ENCODE assay signal across 9 cellular contexts in the genomic region with DNA sequence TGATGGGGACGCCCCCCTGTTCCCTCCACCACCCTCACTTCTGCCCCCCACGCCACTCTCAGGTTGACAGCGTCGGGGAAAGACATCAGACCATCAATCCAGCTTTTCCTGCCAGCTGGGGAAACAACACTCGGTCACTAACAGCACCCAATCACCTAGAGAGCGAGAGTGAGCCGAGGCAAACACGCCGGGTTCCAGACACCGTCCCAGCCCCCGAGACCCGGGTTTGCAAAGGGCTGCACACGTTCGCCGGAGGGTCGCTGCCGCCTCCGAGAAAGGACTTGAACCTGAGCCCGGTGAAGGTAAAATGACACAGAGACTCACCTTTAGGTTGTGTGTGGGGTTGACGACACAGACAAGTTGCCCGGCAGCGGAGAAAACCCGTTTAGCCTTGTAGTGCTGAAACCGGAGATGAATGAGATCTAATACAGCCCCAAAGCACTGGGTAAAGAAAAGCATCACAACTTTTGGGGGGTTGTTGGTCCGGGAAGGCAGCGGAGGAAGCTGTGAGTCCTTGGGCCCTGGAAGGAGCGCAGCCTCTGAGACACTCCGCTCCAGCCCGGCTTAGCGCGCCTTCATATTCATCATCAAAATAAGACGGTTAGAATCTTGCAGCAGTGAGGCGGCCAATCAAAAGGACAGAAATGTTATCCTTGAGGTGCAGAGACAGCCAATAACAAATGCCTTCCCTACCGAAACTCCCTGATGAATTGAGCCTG. TPM values are rescaled to one million over a fixed set of nuclear protein-coding genes. Genes with fewer than 3 reads are reported as not detected.
DNase-seq lines count a peak whose midpoint lies in the region; ATAC-seq and TF ChIP-seq lines count a peak whose summit lies in the region.
"Had no signal": no experiment of that assay in that cellular context is flagged by ENCODE, and none has a peak within 500 bp of the region (broad histone marks: within the 10 kb centered on the region; RNA-seq: fewer than 3 reads in every experiment).

A gene with protein sequence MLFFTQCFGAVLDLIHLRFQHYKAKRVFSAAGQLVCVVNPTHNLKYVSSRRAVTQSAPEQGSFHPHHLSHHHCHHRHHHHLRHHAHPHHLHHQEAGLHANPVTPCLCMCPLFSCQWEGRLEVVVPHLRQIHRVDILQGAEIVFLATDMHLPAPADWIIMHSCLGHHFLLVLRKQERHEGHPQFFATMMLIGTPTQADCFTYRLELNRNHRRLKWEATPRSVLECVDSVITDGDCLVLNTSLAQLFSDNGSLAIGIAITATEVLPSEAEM (minus strand): TSS at position 583 of the 719 bp plus-strand sequence. CDS start 124 bp downstream, at position 459.

- H3K4me1 Mint-ChIP-seq in activated T-helper 2 cell treated with anti-CD3 and anti-CD28 coated beads, Interferon-gamma antibody, Interleukin-2, Interleukin-4, amounts not matched to agents 10 μg/mL and 5 μg/mL and 100 μg/mL, durations not matched to agents 14 hours and 24 hours and 36 hours (ENCODE audit: low read depth): peaks cover 30% of the 10 kb centered on the region

- H3K4me1 ChIP-seq in left ventricle myocardium inferior (peaks cover 12% of the 10 kb centered on the region), SJCRH30 (no peaks in the 10 kb centered on the region)

- peak; percentile 58 for ATAC-seq in sciatic nerve
- ATAC-seq in HG03520 (IDR thresholded peaks at IDR 0.05; ENCODE audit: unreplicated experiment): no peak
- ATAC-seq in GM18867 (IDR thresholded peaks at IDR 0.05; ENCODE audit: unreplicated experiment): no peak
- no peak for ATAC-seq in HG03135 (IDR thresholded peaks at IDR 0.05; ENCODE audit: unreplicated experiment)

- H3K27me3 ChIP-seq in left ventricle myocardium inferior (ENCODE audit: low read depth) (peaks cover 74% of the 10 kb centered on the region), SJCRH30 (no peaks in the 10 kb centered on the region)

- no peak within 1 kb of the TSS for H3K27ac Mint-ChIP-seq in activated T-helper 2 cell treated with anti-CD3 and anti-CD28 coated beads, Interferon-gamma antibody, Interleukin-2, Interleukin-4, amounts not matched to agents 10 μg/mL and 5 μg/mL and 100 μg/mL, durations not matched to agents 14 hours and 24 hours and 36 hours

- H3K9me3 ChIP-seq in left ventricle myocardium inferior (replicated peaks) (peaks cover 12% of the 10 kb centered on the region), SJCRH30 (replicated peaks) (no peaks in the 10 kb centered on the region)

- peaks cover 10% of the 10 kb centered on the region for H3K9me3 Mint-ChIP-seq in activated T-helper 2 cell treated with anti-CD3 and anti-CD28 coated beads, Interferon-gamma antibody, Interleukin-2, Interleukin-4, amounts not matched to agents 10 μg/mL and 5 μg/mL and 100 μg/mL, durations not matched to agents 14 hours and 24 hours and 36 hours

- H3K27ac ChIP-seq in left ventricle myocardium inferior (replicated peaks) (no peak within 1 kb of the TSS), SJCRH30 (no peak within 1 kb of the TSS)

- DNase-seq in NCI-H1092 (lab: John Stamatoyannopoulos, UW) (peak; percentile 43), left ventricle myocardium inferior (no peak), sciatic nerve (ENCODE audit: low spot score) (no peak), SJCRH30 (no peak)
- no peak for DNase-seq in activated T-helper 2 cell treated with anti-CD3 and anti-CD28 coated beads, Interferon-gamma antibody, Interleukin-2, Interleukin-4, amounts not matched to agents 10 μg/mL and 5 μg/mL and 100 μg/mL, durations not matched to agents 14 hours and 24 hours and 36 hours (ENCODE audit: low spot score)

- TF ChIP-seq CTCF in left ventricle myocardium inferior (IDR thresholded peaks at IDR 0.05; ENCODE audit: borderline replicate concordance): no peak

- intact Hi-C loops in activated T-helper 2 cell treated with anti-CD3 and anti-CD28 coated beads, Interferon-gamma antibody, Interleukin-2, Interleukin-4, amounts not matched to agents 10 μg/mL and 5 μg/mL and 100 μg/mL, durations not matched to agents 14 hours and 24 hours and 36 hours (cut with micrococcal nuclease): no loop called here
- intact Hi-C loops in left ventricle myocardium inferior (cut with micrococcal nuclease): no loop called here
- intact Hi-C loops in sciatic nerve (cut with DNase I): no loop called here

- no peaks in the 10 kb centered on the region for H3K36me3 Mint-ChIP-seq in activated T-helper 2 cell treated with anti-CD3 and anti-CD28 coated beads, Interferon-gamma antibody, Interleukin-2, Interleukin-4, amounts not matched to agents 10 μg/mL and 5 μg/mL and 100 μg/mL, durations not matched to agents 14 hours and 24 hours and 36 hours (ENCODE audit: low read depth)

- no peaks in the 10 kb centered on the region for H3K36me3 ChIP-seq in left ventricle myocardium inferior
- H3K36me3 ChIP-seq in SJCRH30: no peaks in the 10 kb centered on the region

- H3K4me3 Mint-ChIP-seq in activated T-helper 2 cell treated with anti-CD3 and anti-CD28 coated beads, Interferon-gamma antibody, Interleukin-2, Interleukin-4, amounts not matched to agents 10 μg/mL and 5 μg/mL and 100 μg/mL, durations not matched to agents 14 hours and 24 hours and 36 hours (ENCODE audit: low read depth): peak within 1 kb of the TSS; percentile 71

- H3K4me3 ChIP-seq in left ventricle myocardium inferior (peak within 1 kb of the TSS; percentile 58), SJCRH30 (no peak within 1 kb of the TSS)
- H3K4me3 ChIP-seq: lung had no signal

- peaks cover 53% of the 10 kb centered on the region for H3K27me3 Mint-ChIP-seq in activated T-helper 2 cell treated with anti-CD3 and anti-CD28 coated beads, Interferon-gamma antibody, Interleukin-2, Interleukin-4, amounts not matched to agents 10 μg/mL and 5 μg/mL and 100 μg/mL, durations not matched to agents 14 hours and 24 hours and 36 hours (ENCODE audit: low read depth)

RNA-seq across cellular contexts. Expression of the gene that starts here (rescaled TPM):
- 0.07 TPM in 2 replicates for total RNA-seq in activated T-helper 2 cell treated with anti-CD3 and anti-CD28 coated beads, Interferon-gamma antibody, Interleukin-2, Interleukin-4, amounts not matched to agents 10 μg/mL and 5 μg/mL and 100 μg/mL, durations not matched to agents 14 hours and 24 hours and 36 hours
- total RNA-seq in left ventricle myocardium inferior (not detected), sciatic nerve (not detected)
- total RNA-seq in SJCRH30 (2014; rRNA removed; shearing (Covaris generic)): not detected in 2 replicates

Comparison
In these comparisons a context has a peak if more than half of its experiments do, and no peak if none do; other contexts are left out.
1. Peak in ATAC-seq in sciatic nerve; RNA of the gene not detected or under 1 TPM.